29 cellular contexts compared by ENCODE assay signal in genomic region chr2:1911811-1912210, GRCh38.
"Had no signal": no experiment of that assay in that cellular context is flagged by ENCODE, and none has a peak within 500 bp of the region (broad histone marks: within the 10 kb centered on the region; RNA-seq: fewer than 3 reads in every experiment).

No MANE protein-coding gene starts in this region.

- H3K27me3 ChIP-seq: ascending aorta, cardiac muscle cell, MG63 had no signal

- H3K36me3 ChIP-seq: ascending aorta, cardiac muscle cell, MG63, SJCRH30 had no signal

- DNase-seq: activated CD4-positive, alpha-beta T cell treated with anti-CD3 and anti-CD28 coated beads, Interleukin-2, amount 10 ng/mL, durations not matched to agents 24 days and 14 days; activated CD4-positive, alpha-beta T cell treated with anti-CD3 and anti-CD28 coated beads, Interleukin-2, amount 50 U/mL, for 4 hours; activated CD8-positive, alpha-beta T cell treated with anti-CD3 and anti-CD28 coated beads for 36 hours; activated effector memory CD4-positive, alpha-beta T cell treated with anti-CD3 and anti-CD28 coated beads, Interleukin-2, amount 50 U/mL, for 16 hours; activated naive CD4-positive, alpha-beta T cell; activated naive CD4-positive, alpha-beta T cell treated with anti-CD3 and anti-CD28 coated beads, Interleukin-2, amount 50 U/mL, for 16 hours; activated naive CD8-positive, alpha-beta T cell treated with anti-CD3 and anti-CD28 coated beads for 36 hours; activated T-cell treated with anti-CD3 and anti-CD28 coated beads, Interleukin-2, amount 50 U/mL, for 1 hour; activated T-cell treated with anti-CD3 and anti-CD28 coated beads, Interleukin-2, amount 50 U/mL, for 72 hours; amniotic stem cell; Kasumi-1; KG1; MG63; NCI-H1092; NCI-H146; NCI-H187 treated with DMSO at 0.1 percent for 48 hours; NCI-H2081; NCI-H226; NCI-H446 treated with DMSO at 0.1 percent for 48 hours; NCI-H524; NCI-H69; SHP77; SJCRH30 had no signal

- H3K4me1 ChIP-seq: ascending aorta, SJCRH30 had no signal

- H3K27ac ChIP-seq: ascending aorta, cardiac muscle cell, SJCRH30, SK-N-MC had no signal

- FAIRE-seq: TTC549 had no signal

- H3K4me3 ChIP-seq: ascending aorta, cardiac muscle cell, MG63, SJCRH30, SK-N-MC had no signal

- ATAC-seq: activated CD8-positive, alpha-beta T cell treated with anti-CD3 and anti-CD28 coated beads for 36 hours; activated T-cell treated with anti-CD3 and anti-CD28 coated beads, Interleukin-2, amount 50 U/mL, for 72 hours; activated T-helper 17 cell treated with anti-CD3 and anti-CD28 coated beads, Interleukin-2, amount 50 U/mL, for 72 hours; Panc1 had no signal

- H3K9me3 ChIP-seq: ascending aorta, MG63, SJCRH30 had no signal
